ENCODE assay signal across 1 cellular context in the genomic region with DNA sequence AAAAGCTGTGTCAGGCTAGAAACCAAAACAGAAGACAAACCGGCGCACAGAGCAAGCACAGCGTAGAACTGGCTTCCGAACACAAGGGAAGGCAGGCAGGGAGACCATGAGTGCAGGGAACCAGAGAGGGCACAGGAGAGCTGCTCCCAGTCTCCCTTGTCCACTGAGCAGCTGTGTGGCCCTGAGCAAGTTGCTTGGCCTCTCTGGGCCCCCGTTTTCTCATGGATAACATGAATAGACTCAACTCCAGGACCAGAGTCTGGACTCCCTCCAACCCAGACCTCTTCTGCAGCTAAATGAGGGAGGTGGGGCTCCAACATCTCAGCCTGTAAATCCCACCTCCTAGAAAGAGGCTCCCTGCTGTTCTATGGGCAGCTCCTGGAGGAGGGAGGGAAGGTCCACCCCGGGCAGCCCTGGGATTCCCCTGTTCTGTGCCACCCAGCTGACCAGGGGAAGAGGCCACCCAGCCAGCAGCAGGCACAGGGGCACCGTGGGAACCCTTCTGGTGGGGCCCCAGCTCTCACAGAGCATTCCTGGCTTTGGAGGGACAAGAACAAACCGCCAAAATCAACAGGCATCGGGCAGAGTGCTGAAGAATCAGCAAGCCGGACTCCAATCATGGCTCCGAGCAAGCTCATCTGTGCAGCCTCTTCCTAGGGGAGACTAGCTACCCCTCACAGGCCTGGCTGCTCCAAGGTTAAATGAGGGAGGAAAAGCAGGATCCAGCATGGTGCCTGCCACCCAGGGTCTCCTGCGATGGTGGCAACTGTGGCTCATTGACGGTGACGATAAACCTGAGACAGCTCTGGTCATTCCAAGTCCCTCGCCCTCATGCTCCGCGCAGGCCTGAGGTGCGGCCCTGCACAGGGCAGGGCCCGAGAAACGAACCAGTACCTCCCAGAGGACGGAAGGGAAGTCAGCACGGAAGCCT.
TF ChIP-seq lines count a peak whose summit lies in the region.

No MANE protein-coding gene starts in this region.

TF ChIP-seq in HepG2, 621 proteins besides CTCF, POLR2A, EP300 and RAD21 (continued from another document):
- TF ChIP-seq MLXIP (CRISPR knock-in tag; IDR thresholded peaks at IDR 0.05; ENCODE audit: borderline replicate concordance), result no peak
- TF ChIP-seq, protein P1, sequence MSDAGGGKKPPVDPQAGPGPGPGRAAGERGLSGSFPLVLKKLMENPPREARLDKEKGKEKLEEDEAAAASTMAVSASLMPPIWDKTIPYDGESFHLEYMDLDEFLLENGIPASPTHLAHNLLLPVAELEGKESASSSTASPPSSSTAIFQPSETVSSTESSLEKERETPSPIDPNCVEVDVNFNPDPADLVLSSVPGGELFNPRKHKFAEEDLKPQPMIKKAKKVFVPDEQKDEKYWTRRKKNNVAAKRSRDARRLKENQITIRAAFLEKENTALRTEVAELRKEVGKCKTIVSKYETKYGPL (CRISPR knock-in tag; IDR thresholded peaks at IDR 0.05), result no peak
- TF ChIP-seq NR3C1 (CRISPR knock-in tag; IDR thresholded peaks at IDR 0.05), result no peak
- TF ChIP-seq, protein P2, sequence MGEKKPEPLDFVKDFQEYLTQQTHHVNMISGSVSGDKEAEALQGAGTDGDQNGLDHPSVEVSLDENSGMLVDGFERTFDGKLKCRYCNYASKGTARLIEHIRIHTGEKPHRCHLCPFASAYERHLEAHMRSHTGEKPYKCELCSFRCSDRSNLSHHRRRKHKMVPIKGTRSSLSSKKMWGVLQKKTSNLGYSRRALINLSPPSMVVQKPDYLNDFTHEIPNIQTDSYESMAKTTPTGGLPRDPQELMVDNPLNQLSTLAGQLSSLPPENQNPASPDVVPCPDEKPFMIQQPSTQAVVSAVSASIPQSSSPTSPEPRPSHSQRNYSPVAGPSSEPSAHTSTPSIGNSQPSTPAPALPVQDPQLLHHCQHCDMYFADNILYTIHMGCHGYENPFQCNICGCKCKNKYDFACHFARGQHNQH (CRISPR knock-in tag; IDR thresholded peaks at IDR 0.05), result no peak
- TF ChIP-seq MIER3 (CRISPR knock-in tag; IDR thresholded peaks at IDR 0.05; ENCODE audit: borderline replicate concordance), result no peak
TF ChIP-seq in HepG2: peak in this region for 3.
